17 cellular contexts compared by ENCODE assay signal in the genomic region with DNA sequence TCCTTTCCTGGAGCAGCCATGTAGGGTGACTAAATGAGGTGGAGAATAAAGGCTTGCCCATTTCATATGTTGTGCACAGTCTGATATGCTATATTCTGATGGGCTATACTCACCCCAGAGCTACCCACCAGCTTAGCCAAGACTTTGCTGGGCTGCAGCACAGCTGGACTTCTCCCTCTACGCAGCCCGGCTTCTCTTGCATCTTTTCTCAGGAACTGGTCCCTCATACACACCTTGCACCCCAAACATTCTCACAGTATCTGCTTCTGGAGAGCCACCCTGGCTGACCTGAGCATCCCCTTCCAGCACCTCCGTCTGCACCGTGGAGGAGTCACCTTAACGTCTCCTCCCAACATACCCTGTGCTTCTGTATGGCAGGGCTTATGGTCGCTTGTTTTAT.
"Had no signal": no experiment of that assay in that cellular context is flagged by ENCODE, and none has a peak within 500 bp of the region (broad histone marks: within the 10 kb centered on the region; RNA-seq: fewer than 3 reads in every experiment).

No MANE protein-coding gene starts in this region.

- ATAC-seq: HepG2 had no signal

- DNase-seq: IMR-90, Karpas-422, KG1, MM.1S, NCI-H1092 treated with DMSO at 0.1 percent for 48 hours, NCI-H1436, NCI-H187, NCI-H2029, NCI-H2081 treated with DMSO at 0.1 percent for 48 hours, NCI-H2227 treated with DMSO at 0.1 percent for 48 hours, NCI-H524 treated with DMSO at 0.1 percent for 48 hours, NCI-H69, NCI-H774, Right ventricle myocardium superior, RPMI8226, SIG-M5 had no signal

- FAIRE-seq: HepG2 had no signal
